Comparison of ENCODE assay signal across 12 cellular contexts in genomic region chr19:47582320-47582909, GRCh38. TPM values are rescaled to one million over a fixed set of nuclear protein-coding genes. Genes with fewer than 3 reads are reported as not detected.
DNase-seq lines count a peak whose midpoint lies in the region; ATAC-seq and TF ChIP-seq lines count a peak whose summit lies in the region.
"Had no signal": no experiment of that assay in that cellular context is flagged by ENCODE, and none has a peak within 500 bp of the region (broad histone marks: within the 10 kb centered on the region; RNA-seq: fewer than 3 reads in every experiment).

No MANE protein-coding gene starts in this region.

- no peaks in the 10 kb centered on the region for H3K36me3 ChIP-seq in breast epithelium
- H3K36me3 ChIP-seq in fibroblast of lung (ENCODE audit: control insufficient read depth, insufficient read depth, low read length), result no peaks in the 10 kb centered on the region
- H3K36me3 ChIP-seq: Peyer's patch had no signal

- H3K4me1 Mint-ChIP-seq in MCF 10A (ENCODE audit: insufficient read depth, unreplicated experiment) (peaks cover 8% of the 10 kb centered on the region), type B pancreatic cell (ENCODE audit: unreplicated experiment) (peaks cover 10% of the 10 kb centered on the region)
- peaks cover 18% of the 10 kb centered on the region for H3K4me1 Mint-ChIP-seq in T-helper 2 cell treated with Interferon-gamma antibody and Interleukin-4, amounts not matched to agents 5 μg/mL and 100 μg/mL, for 36 hours (ENCODE audit: low read depth)
- H3K4me1 Mint-ChIP-seq in natural killer cell treated with Interleukin-12 subunit alpha and Interleukin-12 subunit beta and Interleukin-15 and Interleukin-18, amount 100 ng/mL, for 72 hours (ENCODE audit: low read depth in 2 of 2), result peaks cover 15 to 16% of the 10 kb centered on the region in 2 donors

- no TSS peak for BruUV-seq in MCF 10A (replicated peaks; lab: Mats Ljungman, UMichigan)

- no peaks in the 10 kb centered on the region for H3K27me3 Mint-ChIP-seq in MCF 10A (ENCODE audit: insufficient read depth, unreplicated experiment)
- H3K27me3 Mint-ChIP-seq in T-helper 2 cell treated with Interferon-gamma antibody and Interleukin-4, amounts not matched to agents 5 μg/mL and 100 μg/mL, for 36 hours (ENCODE audit: low read depth), result peaks cover 2% of the 10 kb centered on the region
- H3K27me3 Mint-ChIP-seq in type B pancreatic cell, result peaks cover 3% of the 10 kb centered on the region
- peaks cover 0 to 8% of the 10 kb centered on the region in 2 donors for H3K27me3 Mint-ChIP-seq in natural killer cell treated with Interleukin-12 subunit alpha and Interleukin-12 subunit beta and Interleukin-15 and Interleukin-18, amount 100 ng/mL, for 72 hours

- no peak overlapping the region for H3K4me3 Mint-ChIP-seq in MCF 10A (ENCODE audit: unreplicated experiment)
- peak overlapping the region; percentile 61 for H3K4me3 Mint-ChIP-seq in T-helper 2 cell treated with Interferon-gamma antibody and Interleukin-4, amounts not matched to agents 5 μg/mL and 100 μg/mL, for 36 hours
- no peak overlapping the region for H3K4me3 Mint-ChIP-seq in type B pancreatic cell
- no peak overlapping the region for H3K4me3 Mint-ChIP-seq in natural killer cell treated with Interleukin-12 subunit alpha and Interleukin-12 subunit beta and Interleukin-15 and Interleukin-18, amount 100 ng/mL, for 72 hours

- H3K79me2 ChIP-seq in fibroblast of lung (ENCODE audit: control insufficient read depth, insufficient read depth, low read length), result no peaks in the 10 kb centered on the region

- H3K27ac Mint-ChIP-seq in MCF 10A (ENCODE audit: low read depth, unreplicated experiment), result no peak overlapping the region
- H3K27ac Mint-ChIP-seq in T-helper 2 cell treated with Interferon-gamma antibody and Interleukin-4, amounts not matched to agents 5 μg/mL and 100 μg/mL, for 36 hours, result peak overlapping the region; percentile 17
- peak overlapping the region; percentile 59 for H3K27ac Mint-ChIP-seq in type B pancreatic cell
- peak overlapping the region in 1 of 2 donors; percentile 32 for H3K27ac Mint-ChIP-seq in natural killer cell treated with Interleukin-12 subunit alpha and Interleukin-12 subunit beta and Interleukin-15 and Interleukin-18, amount 100 ng/mL, for 72 hours

- H3K9me3 Mint-ChIP-seq in MCF 10A (ENCODE audit: unreplicated experiment), result peaks cover 7% of the 10 kb centered on the region
- peaks cover 11% of the 10 kb centered on the region for H3K9me3 Mint-ChIP-seq in T-helper 2 cell treated with Interferon-gamma antibody and Interleukin-4, amounts not matched to agents 5 μg/mL and 100 μg/mL, for 36 hours
- H3K9me3 Mint-ChIP-seq in type B pancreatic cell, result peaks cover 6% of the 10 kb centered on the region
- H3K9me3 Mint-ChIP-seq in natural killer cell treated with Interleukin-12 subunit alpha and Interleukin-12 subunit beta and Interleukin-15 and Interleukin-18, amount 100 ng/mL, for 72 hours, result no peaks in the 10 kb centered on the region

- CTCF ChIA-PET in MCF 10A (lab: Yijun Ruan, JAX), result interaction anchor here (0.7 kb wide), 1 partner anchor 94 kb away, joined by 3 read pairs; no protein-coding TSS in a partner anchor

- ATAC-seq in natural killer cell treated with Interleukin-12 subunit alpha and Interleukin-12 subunit beta and Interleukin-15 and Interleukin-18, amount 100 ng/mL, for 72 hours, result no peak
- ATAC-seq: psoas muscle had no signal

- peak overlapping the region in 2 of 3 donors; percentile 1 to 31 for H3K4me3 ChIP-seq in breast epithelium
- H3K4me3 ChIP-seq in fibroblast of lung (replicated peaks in 1 of 4; ENCODE audit: control extremely low read depth in 1 of 4, insufficient read depth in 1 of 4, low read depth in 3 of 4, low read length in 4 of 4), result peak overlapping the region in 3 of 4 experiments; percentile 19 to 44 (median 29)
- H3K4me3 ChIP-seq: dorsolateral prefrontal cortex, Peyer's patch, psoas muscle had no signal

- intact Hi-C loops in breast epithelium (cut with DNase I; ENCODE audit: low total_unique reads), result loop anchor here (2.0 kb wide), 1 partner anchor 26 kb away; no protein-coding TSS in a partner anchor
- intact Hi-C loops in MCF 10A (cut with micrococcal nuclease), result no loop called here

- no peaks in the 10 kb centered on the region for H3K36me3 Mint-ChIP-seq in MCF 10A (ENCODE audit: insufficient read depth, unreplicated experiment)
- no peaks in the 10 kb centered on the region for H3K36me3 Mint-ChIP-seq in T-helper 2 cell treated with Interferon-gamma antibody and Interleukin-4, amounts not matched to agents 5 μg/mL and 100 μg/mL, for 36 hours (ENCODE audit: low read depth)
- no peaks in the 10 kb centered on the region for H3K36me3 Mint-ChIP-seq in type B pancreatic cell
- H3K36me3 Mint-ChIP-seq in natural killer cell treated with Interleukin-12 subunit alpha and Interleukin-12 subunit beta and Interleukin-15 and Interleukin-18, amount 100 ng/mL, for 72 hours, result no peaks in the 10 kb centered on the region

- no peaks in the 10 kb centered on the region for H3K4me1 ChIP-seq in breast epithelium
- H3K4me1 ChIP-seq in fibroblast of lung (ENCODE audit: control insufficient read depth, extremely low read depth, insufficient read depth, low read length), result peaks cover 6% of the 10 kb centered on the region
- H3K4me1 ChIP-seq: psoas muscle had no signal

- peak overlapping the region; percentile 68 for H3K4me2 ChIP-seq in fibroblast of lung (ENCODE audit: extremely low read depth, insufficient read depth, low read length)

- H3K9me3 ChIP-seq in breast epithelium, result no peaks in the 10 kb centered on the region
- no peaks in the 10 kb centered on the region for H3K9me3 ChIP-seq in fibroblast of lung (ENCODE audit: control insufficient read depth, insufficient read depth, low read depth, low read length)
- H3K9me3 ChIP-seq: psoas muscle had no signal

- no peak overlapping the region for H3K9ac ChIP-seq in fibroblast of lung (ENCODE audit: insufficient read depth, low read length)

- no peaks in the 10 kb centered on the region for H3K27me3 ChIP-seq in breast epithelium
- H3K27me3 ChIP-seq in fibroblast of lung (ENCODE audit: control insufficient read depth, insufficient read depth, low read length), result no peaks in the 10 kb centered on the region
- H3K27me3 ChIP-seq: dorsolateral prefrontal cortex, Peyer's patch had no signal

- DNase-seq in breast epithelium (ENCODE audit: low spot score in 2 of 2), result no peak
- no peak for DNase-seq in MCF 10A (ENCODE audit: unreplicated experiment)
- DNase-seq in T-helper 2 cell treated with Interferon-gamma antibody and Interleukin-4, amounts not matched to agents 5 μg/mL and 100 μg/mL, for 36 hours (ENCODE audit: low spot score), result no peak
- DNase-seq in fibroblast of lung (ENCODE audit: low read depth in 2 of 2), result peak; percentile 80 to 88
- DNase-seq in type B pancreatic cell (ENCODE audit: extremely low spot score, unreplicated experiment), result no peak
- no peak for DNase-seq in natural killer cell treated with Interleukin-12 subunit alpha and Interleukin-12 subunit beta and Interleukin-15 and Interleukin-18, amount 100 ng/mL, for 72 hours (ENCODE audit: low spot score)
- no peak for DNase-seq in DMS 273 treated with DMSO at 0.1 percent for 48 hours (lab: John Stamatoyannopoulos, UW)
- DNase-seq in NCI-H1930 (lab: John Stamatoyannopoulos, UW), result no peak
- DNase-seq: Peyer's patch, psoas muscle had no signal

- POLR2A ChIA-PET in MCF 10A (lab: Yijun Ruan, JAX), result interaction anchor here (0.9 kb wide), 1 partner anchor 81 kb away, joined by 3 read pairs; no protein-coding TSS in a partner anchor

- H3K27ac ChIP-seq in breast epithelium (peak overlapping the region; percentile 79 to 85), fibroblast of lung (ENCODE audit: insufficient read depth, low read length) (peak overlapping the region; percentile 26)
- H3K27ac ChIP-seq: dorsolateral prefrontal cortex, Peyer's patch, psoas muscle had no signal

- no peaks in the 10 kb centered on the region for H4K20me1 ChIP-seq in fibroblast of lung (ENCODE audit: control insufficient read depth, extremely low read depth, insufficient read depth, low read length)

- TF ChIP-seq POLR2A in breast epithelium (IDR thresholded peaks at IDR 0.05), result no peak

- H2AFZ ChIP-seq in fibroblast of lung (ENCODE audit: low read length), result peak overlapping the region; percentile 52

- TF ChIP-seq CTCF in breast epithelium (IDR thresholded peaks at IDR 0.05) (no peak), MCF 10A (IDR thresholded peaks at IDR 0.05; ENCODE audit: unreplicated experiment) (no peak), fibroblast of lung (conservative IDR thresholded peaks at IDR 0.05 in 1 of 2, IDR thresholded peaks at IDR 0.05 in 1 of 2; ENCODE audit: low read depth in 1 of 2, low read length in 2 of 2) (no peak), type B pancreatic cell (conservative IDR thresholded peaks at IDR 0.05) (no peak)

RNA-seq across cellular contexts. Expression of gene ZNF541, which starts 9.5 kb away (rescaled TPM):
- 1 to 10 TPM in 1 of 3 donors, under 1 TPM in 1, not detected in 1; 0.15 to 1.4 TPM for total RNA-seq in breast epithelium
- not detected in 2 replicates for total RNA-seq in MCF 10A (2022)
- total RNA-seq in fibroblast of lung, result 0.17 TPM in 1 of 2 replicates, not detected in the other
- polyA plus RNA-seq in fibroblast of lung, result 0.02 TPM in 1 of 2 replicates, not detected in the other
- polyA plus RNA-seq in fibroblast of lung (2012), result 0.09 TPM in 1 of 2 replicates, not detected in the other
- not detected in 2 replicates for polyA minus RNA-seq in fibroblast of lung (ENCODE audit: low replicate concordance)
- not detected in 2 replicates for total RNA-seq in type B pancreatic cell (ENCODE audit: low replicate concordance)
- under 1 TPM in 1 of 2 donors, not detected in 1; 0.10 TPM for total RNA-seq in natural killer cell treated with Interleukin-12 subunit alpha and Interleukin-12 subunit beta and Interleukin-15 and Interleukin-18, amount 100 ng/mL, for 72 hours
- total RNA-seq: Peyer's patch had no signal
- polyA plus RNA-seq: CD14-positive monocyte had no signal

RNA-seq across cellular contexts. Expression of gene BICRA, which starts 26.5 kb away (rescaled TPM):
- total RNA-seq in breast epithelium (1 to 10 TPM; 4.2 to 8.3 (median 7.5) TPM), MCF 10A (2022) (13.1 and 16.8 TPM in 2 replicates), fibroblast of lung (3.3 and 3.8 TPM in 2 replicates), type B pancreatic cell (ENCODE audit: low replicate concordance) (22.9 and 23.5 TPM in 2 replicates)
- polyA plus RNA-seq in fibroblast of lung, result 0.44 and 0.54 TPM in 2 replicates
- 7.0 and 8.8 TPM in 2 replicates for polyA plus RNA-seq in fibroblast of lung (2012)
- 11.9 and 14.5 TPM in 2 replicates for polyA minus RNA-seq in fibroblast of lung (ENCODE audit: low replicate concordance)
- total RNA-seq in natural killer cell treated with Interleukin-12 subunit alpha and Interleukin-12 subunit beta and Interleukin-15 and Interleukin-18, amount 100 ng/mL, for 72 hours, result 10 to 100 TPM; 14.4 to 17.5 TPM

Comparison
In these comparisons a context has a peak if more than half of its experiments do, and no peak if none do; other contexts are left out.
1. DNase-seq: peak in fibroblast of lung (2 of 2); none in breast epithelium (0 of 2), MCF 10A (single experiment), T-helper 2 cell treated with Interferon-gamma antibody and Interleukin-4, amounts not matched to agents 5 μg/mL and 100 μg/mL, for 36 hours (single experiment), type B pancreatic cell (single experiment), natural killer cell treated with Interleukin-12 subunit alpha and Interleukin-12 subunit beta and Interleukin-15 and Interleukin-18, amount 100 ng/mL, for 72 hours (single experiment), DMS 273 treated with DMSO at 0.1 percent for 48 hours (single experiment) and NCI-H1930 (0 of 2).